Comparison of ENCODE assay signal across 1 cellular context in genomic region chr2:101872480-101872879, GRCh38.
TF ChIP-seq lines count a peak whose summit lies in the region.

No MANE protein-coding gene starts in this region.

TF ChIP-seq in GM23338, 12 proteins besides CTCF, POLR2A, EP300 and RAD21:
- TF ChIP-seq ZNF114 (CRISPR knock-in tag; IDR thresholded peaks at IDR 0.05), result no peak
- no peak for TF ChIP-seq CREB1 (CRISPR knock-in tag; IDR thresholded peaks at IDR 0.05; ENCODE audit: low read depth)
- TF ChIP-seq POLR2AphosphoS5 (IDR thresholded peaks at IDR 0.05; ENCODE audit: low read depth), result no peak
- no peak for TF ChIP-seq JUNB (IDR thresholded peaks at IDR 0.05; ENCODE audit: unreplicated experiment)
- no peak for TF ChIP-seq EZH2 (IDR thresholded peaks at IDR 0.05; ENCODE audit: low read depth, unreplicated experiment)
- TF ChIP-seq REST (IDR thresholded peaks at IDR 0.05; ENCODE audit: unreplicated experiment), result no peak
- no peak for TF ChIP-seq ZNF462 (CRISPR knock-in tag; IDR thresholded peaks at IDR 0.05)
- TF ChIP-seq STAT1 (IDR thresholded peaks at IDR 0.05; ENCODE audit: unreplicated experiment), result no peak
- no peak for TF ChIP-seq ETS1 (IDR thresholded peaks at IDR 0.05)
- no peak for TF ChIP-seq NANOG (IDR thresholded peaks at IDR 0.05; ENCODE audit: borderline replicate concordance)
- TF ChIP-seq ZNF331 (CRISPR knock-in tag; IDR thresholded peaks at IDR 0.05; ENCODE audit: low read depth), result no peak
- no peak for TF ChIP-seq EZH2phosphoT487 (IDR thresholded peaks at IDR 0.05; ENCODE audit: unreplicated experiment)
